Comparison of ENCODE assay signal across 12 cellular contexts in genomic region chr12:131091413-131091975, GRCh38.
DNase-seq lines count a peak whose midpoint lies in the region; ATAC-seq, FAIRE-seq and TF ChIP-seq lines count a peak whose summit lies in the region.
"Had no signal": no experiment of that assay in that cellular context is flagged by ENCODE, and none has a peak within 500 bp of the region (broad histone marks: within the 10 kb centered on the region; RNA-seq: fewer than 3 reads in every experiment).

No MANE protein-coding gene starts in this region.

- intact Hi-C loops in tibial artery (cut with DNase I; ENCODE audit: low total_unique reads), result no loop called here

- H3K4me3 Mint-ChIP-seq in T-helper 1 cell treated with Interleukin-12 subunit alpha and Interleukin-12 subunit beta and Interleukin-4 antibody, amounts not matched to agents 30 μg/mL and 1 μg/mL, for 36 hours, result peak overlapping the region; percentile 17

- H3K27ac ChIP-seq in osteoblast (ENCODE audit: low read depth, low read length) (no peak overlapping the region), tibial artery (no peak overlapping the region)
- H3K27ac ChIP-seq: 22Rv1, cardiac muscle cell, esophagus muscularis mucosa had no signal

- H3K36me3 ChIP-seq in osteoblast (ENCODE audit: insufficient read depth, low read length) (no peaks in the 10 kb centered on the region), tibial artery (no peaks in the 10 kb centered on the region)
- H3K36me3 ChIP-seq: cardiac muscle cell had no signal

- no peaks in the 10 kb centered on the region for H3K27me3 ChIP-seq in osteoblast (ENCODE audit: insufficient read depth, low read length)
- H3K27me3 ChIP-seq in tibial artery, result no peaks in the 10 kb centered on the region
- H3K27me3 ChIP-seq: cardiac muscle cell, esophagus muscularis mucosa had no signal

- peak overlapping the region; percentile 68 for H3K27ac Mint-ChIP-seq in T-helper 1 cell treated with Interleukin-12 subunit alpha and Interleukin-12 subunit beta and Interleukin-4 antibody, amounts not matched to agents 30 μg/mL and 1 μg/mL, for 36 hours

- FAIRE-seq in GM12892 (lab: Jason Lieb, UNC), result peak; percentile 44

- H3K4me1 ChIP-seq in osteoblast (ENCODE audit: insufficient read depth, low read length), result no peaks in the 10 kb centered on the region
- no peaks in the 10 kb centered on the region for H3K4me1 ChIP-seq in tibial artery

- H3K4me1 Mint-ChIP-seq in T-helper 1 cell treated with Interleukin-12 subunit alpha and Interleukin-12 subunit beta and Interleukin-4 antibody, amounts not matched to agents 30 μg/mL and 1 μg/mL, for 36 hours (ENCODE audit: low read depth), result peaks cover 11% of the 10 kb centered on the region

- TF ChIP-seq POLR2A in GM12892 (IDR thresholded peaks at IDR 0.05; ENCODE audit: low read depth, low read length), result no peak

- DNase-seq in T-helper 1 cell (no peak), GM12892 (ENCODE audit: insufficient read length) (no peak), NCI-H460 (ENCODE audit: extremely low read depth, low read depth) (peak; percentile 55), osteoblast (ENCODE audit: insufficient read length, low spot score, missing footprints) (peak; percentile 61), tibial artery (no peak), 8988T (no peak)
- DNase-seq: SK-N-SH had no signal

- H3K4me2 ChIP-seq in osteoblast (ENCODE audit: insufficient read depth, low read length), result no peak overlapping the region
- H3K4me2 ChIP-seq: SK-N-SH had no signal

- no peaks in the 10 kb centered on the region for H3K9me3 Mint-ChIP-seq in T-helper 1 cell treated with Interleukin-12 subunit alpha and Interleukin-12 subunit beta and Interleukin-4 antibody, amounts not matched to agents 30 μg/mL and 1 μg/mL, for 36 hours

- H4K20me1 ChIP-seq in osteoblast (ENCODE audit: insufficient read depth, low read length), result no peaks in the 10 kb centered on the region

- H2AFZ ChIP-seq in osteoblast (ENCODE audit: low read length), result no peak overlapping the region

- no peak for ATAC-seq in GM18858 (IDR thresholded peaks at IDR 0.05; ENCODE audit: unreplicated experiment)

- no peaks in the 10 kb centered on the region for H3K27me3 Mint-ChIP-seq in T-helper 1 cell treated with Interleukin-12 subunit alpha and Interleukin-12 subunit beta and Interleukin-4 antibody, amounts not matched to agents 30 μg/mL and 1 μg/mL, for 36 hours (ENCODE audit: low read depth)

- no peaks in the 10 kb centered on the region for H3K9me3 ChIP-seq in osteoblast (ENCODE audit: low read depth, low read length)
- no peaks in the 10 kb centered on the region for H3K9me3 ChIP-seq in tibial artery
- H3K9me3 ChIP-seq: esophagus muscularis mucosa, SK-N-SH had no signal

- no peak for TF ChIP-seq CTCF in osteoblast (IDR thresholded peaks at IDR 0.05; ENCODE audit: extremely low read depth, low read depth, low read length)
- no peak for TF ChIP-seq CTCF in tibial artery (IDR thresholded peaks at IDR 0.05)

- no peaks in the 10 kb centered on the region for H3K36me3 Mint-ChIP-seq in T-helper 1 cell treated with Interleukin-12 subunit alpha and Interleukin-12 subunit beta and Interleukin-4 antibody, amounts not matched to agents 30 μg/mL and 1 μg/mL, for 36 hours (ENCODE audit: low read depth)

- no peaks in the 10 kb centered on the region for H3K79me2 ChIP-seq in osteoblast (ENCODE audit: insufficient read depth, low read length)

- no peak overlapping the region for H3K4me3 ChIP-seq in osteoblast (ENCODE audit: insufficient read depth, low read length)
- H3K4me3 ChIP-seq in tibial artery, result no peak overlapping the region
- H3K4me3 ChIP-seq: cardiac muscle cell, esophagus muscularis mucosa had no signal

Comparison
In these comparisons a context has a peak if more than half of its experiments do, and no peak if none do; other contexts are left out.
1. DNase-seq: peak in NCI-H460 (single experiment) and osteoblast (single experiment); none in T-helper 1 cell (0 of 5), GM12892 (single experiment), tibial artery (0 of 2) and 8988T (single experiment).